Comparison of ENCODE assay signal across 1 cellular context in genomic region chr3:126923895-126924294, GRCh38.
TF ChIP-seq lines count a peak whose summit lies in the region.

No MANE protein-coding gene starts in this region.

TF ChIP-seq in HEK293T, 16 proteins besides CTCF, POLR2A, EP300 and RAD21 (continued from another document):
- TF ChIP-seq PKNOX1 (IDR thresholded peaks at IDR 0.05) (no peak), FOXK2 (IDR thresholded peaks at IDR 0.05) (no peak), HDGF (IDR thresholded peaks at IDR 0.05; ENCODE audit: borderline replicate concordance) (no peak)
